In the genomic region with DNA sequence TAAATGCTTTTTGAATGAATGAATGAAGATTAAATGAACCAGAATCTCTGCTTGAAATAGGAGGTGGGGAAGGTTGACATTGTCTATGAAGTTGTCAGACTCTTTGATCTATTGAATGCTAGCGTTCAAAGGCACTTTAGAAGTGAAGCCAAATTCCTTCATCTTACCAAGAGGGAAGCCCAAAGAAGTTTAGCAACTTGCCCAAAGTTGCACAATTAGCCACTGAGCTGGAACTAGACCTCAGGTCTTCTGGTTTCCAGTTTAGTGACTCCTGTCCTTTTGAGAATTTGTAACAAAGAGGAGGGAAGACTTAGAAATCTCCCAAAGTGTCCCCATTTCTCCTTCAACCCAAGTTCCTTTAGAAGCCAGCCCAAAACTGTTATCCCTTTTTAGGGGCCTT, we compare ENCODE assay signal across 28 cellular contexts.
"Had no signal": no experiment of that assay in that cellular context is flagged by ENCODE, and none has a peak within 500 bp of the region (broad histone marks: within the 10 kb centered on the region; RNA-seq: fewer than 3 reads in every experiment).

No MANE protein-coding gene starts in this region.

- DNase-seq: activated CD4-positive, alpha-beta memory T cell treated with anti-CD3 and anti-CD28 coated beads for 36 hours; activated CD4-positive, alpha-beta T cell treated with anti-CD3 and anti-CD28 coated beads, Interleukin-2, amount 10 ng/mL, durations not matched to agents 24 days and 14 days; activated CD4-positive, CD25-positive, alpha-beta regulatory T cell treated with anti-CD3 and anti-CD28 coated beads, Interleukin-2, amount 50 U/mL, for 72 hours; activated CD8-positive, alpha-beta memory T cell treated with anti-CD3 and anti-CD28 coated beads, Interleukin-2, amount 50 U/mL, for 4 hours; activated effector memory CD4-positive, alpha-beta T cell treated with anti-CD3 and anti-CD28 coated beads, Interleukin-2, amount 50 U/mL, for 16 hours; activated naive CD4-positive, alpha-beta T cell treated with anti-CD3 and anti-CD28 coated beads, Interleukin-2, amount 10 ng/mL, durations not matched to agents 7 days and 5 days; activated T-cell treated with anti-CD3 and anti-CD28 coated beads, Interleukin-2, amount 50 U/mL, for 1 hour; amniotic stem cell; central memory CD4-positive, alpha-beta T cell; foreskin fibroblast; head of caudate nucleus; hippocampal formation; kidney; left colon; mammary epithelial cell; naive thymus-derived CD4-positive, alpha-beta T cell; ovary; retina; stimulated activated CD4-positive, alpha-beta T cell treated with anti-CD3 and anti-CD28 coated beads, Interleukin-12 subunit alpha, Interleukin-12 subunit beta, amount 100 ng/mL, for 4 hours; stimulated activated CD4-positive, alpha-beta T cell treated with anti-CD3 and anti-CD28 coated beads, Interleukin-4, amount 100 ng/mL, for 1 hour; stimulated activated naive CD8-positive, alpha-beta T cell treated with anti-CD3 and anti-CD28 coated beads, Interleukin-15, Interleukin-2, amounts not matched to agents 100 U/mL and 50 U/mL, for 24 hours; testis; transverse colon had no signal

- ATAC-seq: esophagus mucosa; left colon; naive thymus-derived CD4-positive, alpha-beta T cell; sciatic nerve; stimulated activated naive CD8-positive, alpha-beta T cell treated with anti-CD3 and anti-CD28 coated beads, Interleukin-15, Interleukin-2, amounts not matched to agents 100 U/mL and 50 U/mL, for 24 hours had no signal

- H3K4me3 ChIP-seq: ovary, skin epidermis, testis, transverse colon had no signal

- FAIRE-seq: endothelial cell of umbilical vein, kidney, urothelium cell line had no signal
